ENCODE assay signal across 2 cellular contexts in the genomic region with DNA sequence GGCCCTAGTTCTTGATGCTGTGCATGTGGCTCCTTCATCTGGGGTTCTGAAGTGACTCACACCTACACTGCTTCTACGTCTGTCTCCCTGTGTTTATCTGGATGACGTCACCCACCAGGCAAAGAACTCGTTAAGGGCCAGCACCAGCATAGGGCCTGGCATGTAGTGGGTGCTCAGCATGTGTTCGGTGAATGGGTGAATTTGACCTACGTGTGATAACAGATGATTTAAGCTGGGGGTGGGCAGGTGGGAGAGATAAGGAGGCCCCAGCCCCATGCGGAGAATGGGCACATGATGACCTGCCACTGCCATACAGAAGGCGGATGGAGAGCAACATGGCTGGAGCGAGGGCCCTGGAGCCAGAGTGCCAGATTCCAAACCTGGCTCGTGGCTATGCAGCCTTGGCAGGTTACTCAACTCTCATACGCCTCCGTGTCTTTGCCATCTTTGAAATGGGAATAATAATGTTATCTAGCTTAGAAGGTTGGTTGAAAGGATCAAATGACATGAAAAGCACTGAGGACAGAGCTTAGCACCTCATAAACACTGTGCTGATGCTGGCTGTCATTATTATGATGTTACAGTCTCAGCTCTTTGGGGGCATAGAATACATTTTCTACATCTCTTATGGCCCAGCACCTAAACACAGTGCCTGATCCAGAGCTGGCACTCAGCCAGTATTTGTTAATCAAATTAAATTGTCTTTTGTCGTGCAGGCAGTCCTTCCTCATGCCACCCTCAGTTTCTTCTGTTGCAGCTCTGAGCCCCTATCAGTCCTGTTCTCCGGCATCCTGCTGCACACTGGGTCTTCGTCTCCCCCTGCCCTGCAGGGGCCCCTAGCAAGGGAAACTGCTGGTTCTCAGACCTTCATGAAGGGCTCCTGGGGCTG.
A peak's percentile ranks its signal among the peaks of the same experiment; 100 is the strongest.
TF ChIP-seq lines count a peak whose summit lies in the region.

No MANE protein-coding gene starts in this region.

TF ChIP-seq in GM12878, 131 proteins besides CTCF, POLR2A, EP300 and RAD21:
- TF ChIP-seq, protein P1, sequence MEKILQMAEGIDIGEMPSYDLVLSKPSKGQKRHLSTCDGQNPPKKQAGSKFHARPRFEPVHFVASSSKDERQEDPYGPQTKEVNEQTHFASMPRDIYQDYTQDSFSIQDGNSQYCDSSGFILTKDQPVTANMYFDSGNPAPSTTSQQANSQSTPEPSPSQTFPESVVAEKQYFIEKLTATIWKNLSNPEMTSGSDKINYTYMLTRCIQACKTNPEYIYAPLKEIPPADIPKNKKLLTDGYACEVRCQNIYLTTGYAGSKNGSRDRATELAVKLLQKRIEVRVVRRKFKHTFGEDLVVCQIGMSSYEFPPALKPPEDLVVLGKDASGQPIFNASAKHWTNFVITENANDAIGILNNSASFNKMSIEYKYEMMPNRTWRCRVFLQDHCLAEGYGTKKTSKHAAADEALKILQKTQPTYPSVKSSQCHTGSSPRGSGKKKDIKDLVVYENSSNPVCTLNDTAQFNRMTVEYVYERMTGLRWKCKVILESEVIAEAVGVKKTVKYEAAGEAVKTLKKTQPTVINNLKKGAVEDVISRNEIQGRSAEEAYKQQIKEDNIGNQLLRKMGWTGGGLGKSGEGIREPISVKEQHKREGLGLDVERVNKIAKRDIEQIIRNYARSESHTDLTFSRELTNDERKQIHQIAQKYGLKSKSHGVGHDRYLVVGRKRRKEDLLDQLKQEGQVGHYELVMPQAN (conservative IDR thresholded peaks at IDR 0.05) = no peak
- TF ChIP-seq ATF7 (IDR thresholded peaks at IDR 0.05; ENCODE audit: low read depth) (peak; percentile 76), CEBPB (IDR thresholded peaks at IDR 0.05; ENCODE audit: borderline replicate concordance in 1 of 2, low read depth in 2 of 2, low read length in 2 of 2) (no peak)

TF ChIP-seq in WTC11, 78 proteins besides CTCF, POLR2A, EP300 and RAD21:
- TF ChIP-seq, protein P2, sequence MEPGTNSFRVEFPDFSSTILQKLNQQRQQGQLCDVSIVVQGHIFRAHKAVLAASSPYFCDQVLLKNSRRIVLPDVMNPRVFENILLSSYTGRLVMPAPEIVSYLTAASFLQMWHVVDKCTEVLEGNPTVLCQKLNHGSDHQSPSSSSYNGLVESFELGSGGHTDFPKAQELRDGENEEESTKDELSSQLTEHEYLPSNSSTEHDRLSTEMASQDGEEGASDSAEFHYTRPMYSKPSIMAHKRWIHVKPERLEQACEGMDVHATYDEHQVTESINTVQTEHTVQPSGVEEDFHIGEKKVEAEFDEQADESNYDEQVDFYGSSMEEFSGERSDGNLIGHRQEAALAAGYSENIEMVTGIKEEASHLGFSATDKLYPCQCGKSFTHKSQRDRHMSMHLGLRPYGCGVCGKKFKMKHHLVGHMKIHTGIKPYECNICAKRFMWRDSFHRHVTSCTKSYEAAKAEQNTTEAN (CRISPR knock-in tag; IDR thresholded peaks at IDR 0.05) = no peak
- TF ChIP-seq, protein P3, sequence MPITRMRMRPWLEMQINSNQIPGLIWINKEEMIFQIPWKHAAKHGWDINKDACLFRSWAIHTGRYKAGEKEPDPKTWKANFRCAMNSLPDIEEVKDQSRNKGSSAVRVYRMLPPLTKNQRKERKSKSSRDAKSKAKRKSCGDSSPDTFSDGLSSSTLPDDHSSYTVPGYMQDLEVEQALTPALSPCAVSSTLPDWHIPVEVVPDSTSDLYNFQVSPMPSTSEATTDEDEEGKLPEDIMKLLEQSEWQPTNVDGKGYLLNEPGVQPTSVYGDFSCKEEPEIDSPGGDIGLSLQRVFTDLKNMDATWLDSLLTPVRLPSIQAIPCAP (CRISPR knock-in tag; IDR thresholded peaks at IDR 0.05) = no peak
- no peak for TF ChIP-seq OVOL2 (CRISPR knock-in tag; IDR thresholded peaks at IDR 0.05; ENCODE audit: borderline replicate concordance)
- TF ChIP-seq, protein P4, sequence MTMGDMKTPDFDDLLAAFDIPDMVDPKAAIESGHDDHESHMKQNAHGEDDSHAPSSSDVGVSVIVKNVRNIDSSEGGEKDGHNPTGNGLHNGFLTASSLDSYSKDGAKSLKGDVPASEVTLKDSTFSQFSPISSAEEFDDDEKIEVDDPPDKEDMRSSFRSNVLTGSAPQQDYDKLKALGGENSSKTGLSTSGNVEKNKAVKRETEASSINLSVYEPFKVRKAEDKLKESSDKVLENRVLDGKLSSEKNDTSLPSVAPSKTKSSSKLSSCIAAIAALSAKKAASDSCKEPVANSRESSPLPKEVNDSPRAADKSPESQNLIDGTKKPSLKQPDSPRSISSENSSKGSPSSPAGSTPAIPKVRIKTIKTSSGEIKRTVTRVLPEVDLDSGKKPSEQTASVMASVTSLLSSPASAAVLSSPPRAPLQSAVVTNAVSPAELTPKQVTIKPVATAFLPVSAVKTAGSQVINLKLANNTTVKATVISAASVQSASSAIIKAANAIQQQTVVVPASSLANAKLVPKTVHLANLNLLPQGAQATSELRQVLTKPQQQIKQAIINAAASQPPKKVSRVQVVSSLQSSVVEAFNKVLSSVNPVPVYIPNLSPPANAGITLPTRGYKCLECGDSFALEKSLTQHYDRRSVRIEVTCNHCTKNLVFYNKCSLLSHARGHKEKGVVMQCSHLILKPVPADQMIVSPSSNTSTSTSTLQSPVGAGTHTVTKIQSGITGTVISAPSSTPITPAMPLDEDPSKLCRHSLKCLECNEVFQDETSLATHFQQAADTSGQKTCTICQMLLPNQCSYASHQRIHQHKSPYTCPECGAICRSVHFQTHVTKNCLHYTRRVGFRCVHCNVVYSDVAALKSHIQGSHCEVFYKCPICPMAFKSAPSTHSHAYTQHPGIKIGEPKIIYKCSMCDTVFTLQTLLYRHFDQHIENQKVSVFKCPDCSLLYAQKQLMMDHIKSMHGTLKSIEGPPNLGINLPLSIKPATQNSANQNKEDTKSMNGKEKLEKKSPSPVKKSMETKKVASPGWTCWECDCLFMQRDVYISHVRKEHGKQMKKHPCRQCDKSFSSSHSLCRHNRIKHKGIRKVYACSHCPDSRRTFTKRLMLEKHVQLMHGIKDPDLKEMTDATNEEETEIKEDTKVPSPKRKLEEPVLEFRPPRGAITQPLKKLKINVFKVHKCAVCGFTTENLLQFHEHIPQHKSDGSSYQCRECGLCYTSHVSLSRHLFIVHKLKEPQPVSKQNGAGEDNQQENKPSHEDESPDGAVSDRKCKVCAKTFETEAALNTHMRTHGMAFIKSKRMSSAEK (CRISPR knock-in tag; IDR thresholded peaks at IDR 0.05; ENCODE audit: borderline replicate concordance) = no peak
- no peak for TF ChIP-seq GTF2I (CRISPR knock-in tag; conservative IDR thresholded peaks at IDR 0.05)
- no peak for TF ChIP-seq PRRX2 (CRISPR knock-in tag; IDR thresholded peaks at IDR 0.05)
- TF ChIP-seq, protein P5, sequence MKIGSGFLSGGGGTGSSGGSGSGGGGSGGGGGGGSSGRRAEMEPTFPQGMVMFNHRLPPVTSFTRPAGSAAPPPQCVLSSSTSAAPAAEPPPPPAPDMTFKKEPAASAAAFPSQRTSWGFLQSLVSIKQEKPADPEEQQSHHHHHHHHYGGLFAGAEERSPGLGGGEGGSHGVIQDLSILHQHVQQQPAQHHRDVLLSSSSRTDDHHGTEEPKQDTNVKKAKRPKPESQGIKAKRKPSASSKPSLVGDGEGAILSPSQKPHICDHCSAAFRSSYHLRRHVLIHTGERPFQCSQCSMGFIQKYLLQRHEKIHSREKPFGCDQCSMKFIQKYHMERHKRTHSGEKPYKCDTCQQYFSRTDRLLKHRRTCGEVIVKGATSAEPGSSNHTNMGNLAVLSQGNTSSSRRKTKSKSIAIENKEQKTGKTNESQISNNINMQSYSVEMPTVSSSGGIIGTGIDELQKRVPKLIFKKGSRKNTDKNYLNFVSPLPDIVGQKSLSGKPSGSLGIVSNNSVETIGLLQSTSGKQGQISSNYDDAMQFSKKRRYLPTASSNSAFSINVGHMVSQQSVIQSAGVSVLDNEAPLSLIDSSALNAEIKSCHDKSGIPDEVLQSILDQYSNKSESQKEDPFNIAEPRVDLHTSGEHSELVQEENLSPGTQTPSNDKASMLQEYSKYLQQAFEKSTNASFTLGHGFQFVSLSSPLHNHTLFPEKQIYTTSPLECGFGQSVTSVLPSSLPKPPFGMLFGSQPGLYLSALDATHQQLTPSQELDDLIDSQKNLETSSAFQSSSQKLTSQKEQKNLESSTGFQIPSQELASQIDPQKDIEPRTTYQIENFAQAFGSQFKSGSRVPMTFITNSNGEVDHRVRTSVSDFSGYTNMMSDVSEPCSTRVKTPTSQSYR (CRISPR knock-in tag; IDR thresholded peaks at IDR 0.05) = no peak
